Comparison of ENCODE assay signal across 1 cellular context in genomic region chr12:64781374-64782029, GRCh38.
TF ChIP-seq lines count a peak whose summit lies in the region.

No MANE protein-coding gene starts in this region.

TF ChIP-seq in GM12878, 131 proteins besides CTCF, POLR2A, EP300 and RAD21 (continued from another document):
- no peak for TF ChIP-seq NR2C1 (IDR thresholded peaks at IDR 0.05)
- no peak for TF ChIP-seq TARDBP (IDR thresholded peaks at IDR 0.05; ENCODE audit: borderline replicate concordance)
- peak; percentile 20; the same call in 1 of the 2 replicates for TF ChIP-seq RUNX3 (IDR thresholded peaks at IDR 0.05; ENCODE audit: low read length)
- TF ChIP-seq BMI1 (IDR thresholded peaks at IDR 0.05; ENCODE audit: borderline replicate concordance): peak; percentile 53; the same call in 1 of the 2 replicates
